17 cellular contexts compared by ENCODE assay signal in the genomic region with DNA sequence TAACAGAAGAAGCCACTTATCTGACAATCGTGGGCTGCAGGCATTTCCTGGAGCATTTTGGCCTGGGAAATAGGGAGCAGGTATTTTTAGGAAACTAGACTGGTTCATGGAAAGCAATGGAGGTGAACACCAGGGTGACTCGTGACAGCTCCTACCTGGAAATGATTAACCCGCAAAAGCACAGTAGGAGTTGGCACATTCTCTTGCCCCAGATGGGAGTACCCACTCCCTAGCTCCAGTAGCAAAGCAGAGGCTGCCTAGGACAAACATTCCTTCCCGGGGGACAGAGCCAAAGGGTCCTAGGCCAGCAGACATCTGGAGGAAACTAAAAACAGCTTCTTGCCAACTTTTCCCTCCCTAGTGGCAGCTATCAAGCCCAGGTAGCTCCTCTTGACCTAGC.
"Had no signal": no experiment of that assay in that cellular context is flagged by ENCODE, and none has a peak within 500 bp of the region (broad histone marks: within the 10 kb centered on the region; RNA-seq: fewer than 3 reads in every experiment).

No MANE protein-coding gene starts in this region.

- H3K9me3 ChIP-seq: ascending aorta, esophagus squamous epithelium, suprapubic skin had no signal

- H3K27ac ChIP-seq: ascending aorta, dorsolateral prefrontal cortex, esophagus squamous epithelium, hepatocyte, parathyroid adenoma, suprapubic skin had no signal

- H3K4me3 Mint-ChIP-seq: type B pancreatic cell had no signal

- H3K79me2 ChIP-seq: hepatocyte had no signal

- H3K9ac ChIP-seq: parathyroid adenoma had no signal

- H3K27ac Mint-ChIP-seq: activated naive CD4-positive, alpha-beta T cell treated with anti-CD3 and anti-CD28 coated beads, Interleukin-2, amount 10 ng/mL, durations not matched to agents 7 days and 5 days; type B pancreatic cell had no signal

- DNase-seq: activated CD8-positive, alpha-beta memory T cell treated with anti-CD3 and anti-CD28 coated beads, Interleukin-2, amount 10 ng/mL, durations not matched to agents 7 days and 5 days; activated naive CD4-positive, alpha-beta T cell treated with anti-CD3 and anti-CD28 coated beads, Interleukin-2, amount 10 ng/mL, durations not matched to agents 7 days and 5 days; activated T-cell treated with anti-CD3 and anti-CD28 coated beads, Interleukin-2, amount 50 U/mL, for 1 hour; dorsolateral prefrontal cortex; esophagus squamous epithelium; midbrain; retina; stimulated activated CD4-positive, alpha-beta T cell treated with anti-CD3 and anti-CD28 coated beads, Interleukin-15, amount 100 ng/mL, for 24 hours; stimulated activated CD4-positive, alpha-beta T cell treated with anti-CD3 and anti-CD28 coated beads, Interleukin-4, amount 100 ng/mL, for 1 hour; stimulated activated naive CD4-positive, alpha-beta T cell treated with Interleukin-2 at 50 U/mL for 16 hours had no signal

- H3K27me3 ChIP-seq: ascending aorta, esophagus squamous epithelium, hepatocyte, suprapubic skin had no signal

- H3K4me1 ChIP-seq: ascending aorta, parathyroid adenoma, suprapubic skin had no signal

- H3K4me3 ChIP-seq: ascending aorta, dorsolateral prefrontal cortex, esophagus squamous epithelium, hepatocyte, lung, suprapubic skin had no signal

- H3K4me2 ChIP-seq: hepatocyte had no signal

- H3K9me3 Mint-ChIP-seq: activated naive CD4-positive, alpha-beta T cell treated with anti-CD3 and anti-CD28 coated beads, Interleukin-2, amount 10 ng/mL, durations not matched to agents 7 days and 5 days; T-helper 2 cell treated with Interferon-gamma antibody and Interleukin-4, amounts not matched to agents 5 μg/mL and 100 μg/mL, for 36 hours had no signal

- ATAC-seq: activated CD8-positive, alpha-beta memory T cell treated with anti-CD3 and anti-CD28 coated beads, Interleukin-2, amount 10 ng/mL, durations not matched to agents 7 days and 5 days had no signal

- H3K36me3 Mint-ChIP-seq: activated naive CD4-positive, alpha-beta T cell treated with anti-CD3 and anti-CD28 coated beads, Interleukin-2, amount 10 ng/mL, durations not matched to agents 7 days and 5 days had no signal

- H3K36me3 ChIP-seq: ascending aorta, esophagus squamous epithelium, suprapubic skin had no signal
